ENCODE assay signal across 8 cellular contexts in genomic region chr13:46386996-46387851, GRCh38.
DNase-seq lines count a peak whose midpoint lies in the region; ATAC-seq and TF ChIP-seq lines count a peak whose summit lies in the region.

Gene RUBCNL (minus strand): TSS chr13:46387252. CDS start chr13:46372475, 14,777 bp downstream.

- peak within 1 kb of the TSS; percentile 50 for H3K4me3 ChIP-seq in retinal pigment epithelial cell (ENCODE audit: low read length)

- peak; percentile 65 for DNase-seq in D341Med (ENCODE audit: low spot score)
- DNase-seq in NCI-H345 (lab: John Stamatoyannopoulos, UW), result peak; percentile 41
- DNase-seq in activated naive CD8-positive, alpha-beta T cell treated with anti-CD3 and anti-CD28 coated beads, Interleukin-2, amount 50 U/mL, for 24 hours, result peak; percentile 56
- peak; percentile 34 for DNase-seq in hepatic stellate cell (ENCODE audit: low spot score)
- DNase-seq in retinal pigment epithelial cell (ENCODE audit: low read depth), result no peak
- DNase-seq in foreskin melanocyte, result no peak

- no peak for TF ChIP-seq CTCF in retinal pigment epithelial cell (conservative IDR thresholded peaks at IDR 0.05; ENCODE audit: low read depth, low read length)

- peaks cover 24% of the 10 kb centered on the region for H3K4me1 Mint-ChIP-seq in activated naive CD8-positive, alpha-beta T cell treated with anti-CD3 and anti-CD28 coated beads, Interleukin-2, amount 50 U/mL, for 24 hours

- no peaks in the 10 kb centered on the region for H3K9me3 Mint-ChIP-seq in activated naive CD8-positive, alpha-beta T cell treated with anti-CD3 and anti-CD28 coated beads, Interleukin-2, amount 50 U/mL, for 24 hours

- peaks cover 37% of the 10 kb centered on the region for H3K27me3 Mint-ChIP-seq in activated naive CD8-positive, alpha-beta T cell treated with anti-CD3 and anti-CD28 coated beads, Interleukin-2, amount 50 U/mL, for 24 hours

- no peaks in the 10 kb centered on the region for H3K36me3 Mint-ChIP-seq in activated naive CD8-positive, alpha-beta T cell treated with anti-CD3 and anti-CD28 coated beads, Interleukin-2, amount 50 U/mL, for 24 hours (ENCODE audit: low read depth)

- peak within 1 kb of the TSS; percentile 80 for H3K4me3 Mint-ChIP-seq in activated naive CD8-positive, alpha-beta T cell treated with anti-CD3 and anti-CD28 coated beads, Interleukin-2, amount 50 U/mL, for 24 hours

- peak within 1 kb of the TSS; percentile 47 for H3K27ac Mint-ChIP-seq in activated naive CD8-positive, alpha-beta T cell treated with anti-CD3 and anti-CD28 coated beads, Interleukin-2, amount 50 U/mL, for 24 hours

- ATAC-seq in GM21717 (IDR thresholded peaks at IDR 0.05; ENCODE audit: unreplicated experiment), result peak; percentile 36
- peak; percentile 81 for ATAC-seq in activated naive CD8-positive, alpha-beta T cell treated with anti-CD3 and anti-CD28 coated beads, Interleukin-2, amount 50 U/mL, for 24 hours
- ATAC-seq in GM21825 (IDR thresholded peaks at IDR 0.05; ENCODE audit: unreplicated experiment), result no peak

Comparison
In these comparisons a context has a peak if more than half of its experiments do, and no peak if none do; other contexts are left out.
1. DNase-seq: peak in D341Med (single experiment), NCI-H345 (single experiment), activated naive CD8-positive, alpha-beta T cell treated with anti-CD3 and anti-CD28 coated beads, Interleukin-2, amount 50 U/mL, for 24 hours (single experiment) and hepatic stellate cell (single experiment); none in retinal pigment epithelial cell (single experiment) and foreskin melanocyte (single experiment).